1 cellular context compared by ENCODE assay signal in the genomic region with DNA sequence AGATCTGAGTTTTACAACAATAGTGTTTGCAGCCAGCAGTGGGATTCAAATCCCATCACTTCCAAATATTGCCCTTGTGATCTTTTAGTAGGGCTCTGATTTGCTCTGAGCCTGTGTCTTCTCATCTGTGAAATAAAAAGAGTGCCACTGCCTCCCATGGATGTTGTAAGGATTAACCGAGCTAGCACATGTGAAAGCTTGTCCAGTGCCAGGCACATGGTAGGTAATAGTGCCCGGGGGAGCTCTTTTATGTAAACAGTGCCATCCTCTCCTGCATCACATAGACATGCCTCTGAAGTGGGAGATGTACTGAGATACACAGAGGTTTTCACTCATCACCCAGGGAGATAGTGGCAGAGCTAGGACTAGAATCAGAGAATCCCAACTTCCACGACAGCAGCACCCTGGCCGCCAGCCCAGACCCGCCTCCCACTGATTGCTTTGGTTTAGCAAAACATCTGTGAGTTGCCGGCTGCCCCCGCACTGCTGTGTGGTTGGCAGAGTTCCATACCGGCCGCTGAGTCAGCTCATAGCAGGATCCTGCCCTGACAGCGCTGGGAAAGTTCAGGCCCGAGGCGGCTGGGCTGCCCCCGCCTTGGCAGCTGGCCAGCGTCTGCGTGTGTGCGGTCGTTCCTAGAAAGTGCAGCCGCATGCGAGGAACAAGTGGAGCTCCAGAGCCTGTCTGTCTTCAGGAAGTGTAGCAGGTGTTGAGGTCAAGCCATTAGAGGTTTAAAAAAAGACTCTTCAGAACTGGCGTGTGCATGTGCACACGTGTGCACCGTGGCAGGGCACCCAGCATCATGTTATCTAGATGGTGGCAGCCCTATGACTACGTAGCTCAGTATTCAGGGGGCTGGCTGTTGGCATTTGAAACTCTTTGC.
TF ChIP-seq lines count a peak whose summit lies in the region.

No MANE protein-coding gene starts in this region.

TF ChIP-seq in HepG2, 621 proteins besides CTCF, POLR2A, EP300 and RAD21 (continued from another document and continues in another):
- TF ChIP-seq, protein P1, sequence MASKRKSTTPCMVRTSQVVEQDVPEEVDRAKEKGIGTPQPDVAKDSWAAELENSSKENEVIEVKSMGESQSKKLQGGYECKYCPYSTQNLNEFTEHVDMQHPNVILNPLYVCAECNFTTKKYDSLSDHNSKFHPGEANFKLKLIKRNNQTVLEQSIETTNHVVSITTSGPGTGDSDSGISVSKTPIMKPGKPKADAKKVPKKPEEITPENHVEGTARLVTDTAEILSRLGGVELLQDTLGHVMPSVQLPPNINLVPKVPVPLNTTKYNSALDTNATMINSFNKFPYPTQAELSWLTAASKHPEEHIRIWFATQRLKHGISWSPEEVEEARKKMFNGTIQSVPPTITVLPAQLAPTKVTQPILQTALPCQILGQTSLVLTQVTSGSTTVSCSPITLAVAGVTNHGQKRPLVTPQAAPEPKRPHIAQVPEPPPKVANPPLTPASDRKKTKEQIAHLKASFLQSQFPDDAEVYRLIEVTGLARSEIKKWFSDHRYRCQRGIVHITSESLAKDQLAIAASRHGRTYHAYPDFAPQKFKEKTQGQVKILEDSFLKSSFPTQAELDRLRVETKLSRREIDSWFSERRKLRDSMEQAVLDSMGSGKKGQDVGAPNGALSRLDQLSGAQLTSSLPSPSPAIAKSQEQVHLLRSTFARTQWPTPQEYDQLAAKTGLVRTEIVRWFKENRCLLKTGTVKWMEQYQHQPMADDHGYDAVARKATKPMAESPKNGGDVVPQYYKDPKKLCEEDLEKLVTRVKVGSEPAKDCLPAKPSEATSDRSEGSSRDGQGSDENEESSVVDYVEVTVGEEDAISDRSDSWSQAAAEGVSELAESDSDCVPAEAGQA (IDR thresholded peaks at IDR 0.05; ENCODE audit: low read depth): 0 out of 2 replicates have a peak, but pooled peaks have one; percentile 19
- TF ChIP-seq, protein P1 (CRISPR knock-in tag; IDR thresholded peaks at IDR 0.05; ENCODE audit: borderline replicate concordance): no peak
- TF ChIP-seq, protein P2, sequence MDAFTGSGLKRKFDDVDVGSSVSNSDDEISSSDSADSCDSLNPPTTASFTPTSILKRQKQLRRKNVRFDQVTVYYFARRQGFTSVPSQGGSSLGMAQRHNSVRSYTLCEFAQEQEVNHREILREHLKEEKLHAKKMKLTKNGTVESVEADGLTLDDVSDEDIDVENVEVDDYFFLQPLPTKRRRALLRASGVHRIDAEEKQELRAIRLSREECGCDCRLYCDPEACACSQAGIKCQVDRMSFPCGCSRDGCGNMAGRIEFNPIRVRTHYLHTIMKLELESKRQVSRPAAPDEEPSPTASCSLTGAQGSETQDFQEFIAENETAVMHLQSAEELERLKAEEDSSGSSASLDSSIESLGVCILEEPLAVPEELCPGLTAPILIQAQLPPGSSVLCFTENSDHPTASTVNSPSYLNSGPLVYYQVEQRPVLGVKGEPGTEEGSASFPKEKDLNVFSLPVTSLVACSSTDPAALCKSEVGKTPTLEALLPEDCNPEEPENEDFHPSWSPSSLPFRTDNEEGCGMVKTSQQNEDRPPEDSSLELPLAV (CRISPR knock-in tag; conservative IDR thresholded peaks at IDR 0.05; ENCODE audit: low read depth): no peak
- TF ChIP-seq HDAC1 (CRISPR knock-in tag; IDR thresholded peaks at IDR 0.05) (peak; percentile 98), LCORL (IDR thresholded peaks at IDR 0.05) (no peak), LCORL (CRISPR knock-in tag; IDR thresholded peaks at IDR 0.05) (peak; percentile 79; the same call in 1 of the 2 replicates), ZNF562 (CRISPR knock-in tag; IDR thresholded peaks at IDR 0.05; ENCODE audit: borderline replicate concordance) (no peak), ZNF782 (CRISPR knock-in tag; IDR thresholded peaks at IDR 0.05; ENCODE audit: borderline replicate concordance) (0 out of 2 replicates have a peak, but pooled peaks have one; percentile 45), ELF3 (CRISPR knock-in tag; IDR thresholded peaks at IDR 0.05) (peak; percentile 64), CEBPG (CRISPR knock-in tag; IDR thresholded peaks at IDR 0.05) (peak; percentile 41), MEIS1 (CRISPR knock-in tag; IDR thresholded peaks at IDR 0.05; ENCODE audit: borderline replicate concordance) (peak; percentile 85; the same call in 1 of the 2 replicates), ZNF652 (CRISPR knock-in tag; IDR thresholded peaks at IDR 0.05; ENCODE audit: borderline replicate concordance, low read depth) (no peak), SP5 (CRISPR knock-in tag; IDR thresholded peaks at IDR 0.05; ENCODE audit: borderline replicate concordance, low read depth) (peak; percentile 93), ZNF256 (CRISPR knock-in tag; conservative IDR thresholded peaks at IDR 0.05) (no peak), TSC22D2 (CRISPR knock-in tag; IDR thresholded peaks at IDR 0.05; ENCODE audit: borderline replicate concordance) (peak; percentile 57; the same call in 1 of the 2 replicates), ASH2L (IDR thresholded peaks at IDR 0.05; ENCODE audit: insufficient read length, low read depth, low read length) (peak; percentile 64), SALL2 (CRISPR knock-in tag; IDR thresholded peaks at IDR 0.05) (peak; percentile 79; the same call in 1 of the 2 replicates), GATA4 (IDR thresholded peaks at IDR 0.05; ENCODE audit: borderline replicate concordance, low read depth) (0 out of 2 replicates have a peak, but pooled peaks have one; percentile 42), ZNF775 (CRISPR knock-in tag; IDR thresholded peaks at IDR 0.05; ENCODE audit: borderline replicate concordance) (no peak), ZSCAN12 (CRISPR knock-in tag; IDR thresholded peaks at IDR 0.05) (no peak), SRSF4 (IDR thresholded peaks at IDR 0.05; ENCODE audit: low read depth, low read length, poor library complexity, severe bottlenecking) (no peak), THYN1 (CRISPR knock-in tag; IDR thresholded peaks at IDR 0.05; ENCODE audit: borderline replicate concordance, low read depth) (no peak; the same call in 1 of the 2 replicates), KDM1A (CRISPR knock-in tag; IDR thresholded peaks at IDR 0.05) (no peak), MTA3 (CRISPR knock-in tag; IDR thresholded peaks at IDR 0.05) (no peak), HOXA7 (CRISPR knock-in tag; IDR thresholded peaks at IDR 0.05) (no peak), ZBTB1 (CRISPR knock-in tag; IDR thresholded peaks at IDR 0.05; ENCODE audit: borderline replicate concordance) (peak; percentile 84; the same call in 1 of the 2 replicates), ZNF225 (CRISPR knock-in tag; IDR thresholded peaks at IDR 0.05) (no peak), WIZ (CRISPR knock-in tag; IDR thresholded peaks at IDR 0.05) (no peak), HMG20A (CRISPR knock-in tag; IDR thresholded peaks at IDR 0.05; ENCODE audit: borderline replicate concordance) (peak; percentile 93), DNMT1 (CRISPR knock-in tag; IDR thresholded peaks at IDR 0.05) (0 out of 2 replicates have a peak, but pooled peaks have one; percentile 45), SOX6 (IDR thresholded peaks at IDR 0.05) (no peak), SOX6 (CRISPR knock-in tag; IDR thresholded peaks at IDR 0.05) (peak; percentile 90), HNF4G (IDR thresholded peaks at IDR 0.05; ENCODE audit: borderline replicate concordance, low read depth, low read length) (no peak), HNF4G (CRISPR knock-in tag; IDR thresholded peaks at IDR 0.05; ENCODE audit: borderline replicate concordance, low read depth) (no peak), ZNF331 (CRISPR knock-in tag; IDR thresholded peaks at IDR 0.05) (peak; percentile 80)
- TF ChIP-seq, protein P3, sequence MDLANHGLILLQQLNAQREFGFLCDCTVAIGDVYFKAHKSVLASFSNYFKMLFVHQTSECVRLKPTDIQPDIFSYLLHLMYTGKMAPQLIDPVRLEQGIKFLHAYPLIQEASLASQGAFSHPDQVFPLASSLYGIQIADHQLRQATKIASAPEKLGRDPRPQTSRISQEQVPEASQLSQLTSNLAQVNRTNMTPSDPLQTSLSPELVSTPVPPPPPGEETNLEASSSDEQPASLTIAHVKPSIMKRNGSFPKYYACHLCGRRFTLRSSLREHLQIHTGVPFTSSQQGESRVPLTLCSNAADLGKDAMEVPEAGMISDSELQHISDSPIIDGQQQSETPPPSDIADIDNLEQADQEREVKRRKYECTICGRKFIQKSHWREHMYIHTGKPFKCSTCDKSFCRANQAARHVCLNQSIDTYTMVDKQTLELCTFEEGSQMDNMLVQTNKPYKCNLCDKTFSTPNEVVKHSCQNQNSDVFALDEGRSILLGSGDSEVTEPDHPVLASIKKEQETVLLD (CRISPR knock-in tag; IDR thresholded peaks at IDR 0.05; ENCODE audit: low read depth): peak; percentile 60; the same call in 1 of the 2 replicates
- TF ChIP-seq, protein P4, sequence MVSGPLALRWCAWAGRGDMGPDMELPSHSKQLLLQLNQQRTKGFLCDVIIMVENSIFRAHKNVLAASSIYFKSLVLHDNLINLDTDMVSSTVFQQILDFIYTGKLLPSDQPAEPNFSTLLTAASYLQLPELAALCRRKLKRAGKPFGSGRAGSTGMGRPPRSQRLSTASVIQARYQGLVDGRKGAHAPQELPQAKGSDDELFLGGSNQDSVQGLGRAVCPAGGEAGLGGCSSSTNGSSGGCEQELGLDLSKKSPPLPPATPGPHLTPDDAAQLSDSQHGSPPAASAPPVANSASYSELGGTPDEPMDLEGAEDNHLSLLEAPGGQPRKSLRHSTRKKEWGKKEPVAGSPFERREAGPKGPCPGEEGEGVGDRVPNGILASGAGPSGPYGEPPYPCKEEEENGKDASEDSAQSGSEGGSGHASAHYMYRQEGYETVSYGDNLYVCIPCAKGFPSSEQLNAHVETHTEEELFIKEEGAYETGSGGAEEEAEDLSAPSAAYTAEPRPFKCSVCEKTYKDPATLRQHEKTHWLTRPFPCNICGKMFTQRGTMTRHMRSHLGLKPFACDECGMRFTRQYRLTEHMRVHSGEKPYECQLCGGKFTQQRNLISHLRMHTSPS (CRISPR knock-in tag; IDR thresholded peaks at IDR 0.05; ENCODE audit: low read depth): peak; percentile 76
- TF ChIP-seq, protein P5, sequence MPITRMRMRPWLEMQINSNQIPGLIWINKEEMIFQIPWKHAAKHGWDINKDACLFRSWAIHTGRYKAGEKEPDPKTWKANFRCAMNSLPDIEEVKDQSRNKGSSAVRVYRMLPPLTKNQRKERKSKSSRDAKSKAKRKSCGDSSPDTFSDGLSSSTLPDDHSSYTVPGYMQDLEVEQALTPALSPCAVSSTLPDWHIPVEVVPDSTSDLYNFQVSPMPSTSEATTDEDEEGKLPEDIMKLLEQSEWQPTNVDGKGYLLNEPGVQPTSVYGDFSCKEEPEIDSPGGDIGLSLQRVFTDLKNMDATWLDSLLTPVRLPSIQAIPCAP (CRISPR knock-in tag; IDR thresholded peaks at IDR 0.05; ENCODE audit: low read depth): no peak
- TF ChIP-seq, protein P6, sequence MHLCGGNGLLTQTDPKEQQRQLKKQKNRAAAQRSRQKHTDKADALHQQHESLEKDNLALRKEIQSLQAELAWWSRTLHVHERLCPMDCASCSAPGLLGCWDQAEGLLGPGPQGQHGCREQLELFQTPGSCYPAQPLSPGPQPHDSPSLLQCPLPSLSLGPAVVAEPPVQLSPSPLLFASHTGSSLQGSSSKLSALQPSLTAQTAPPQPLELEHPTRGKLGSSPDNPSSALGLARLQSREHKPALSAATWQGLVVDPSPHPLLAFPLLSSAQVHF (CRISPR knock-in tag; IDR thresholded peaks at IDR 0.05): no peak
- TF ChIP-seq, protein P7, sequence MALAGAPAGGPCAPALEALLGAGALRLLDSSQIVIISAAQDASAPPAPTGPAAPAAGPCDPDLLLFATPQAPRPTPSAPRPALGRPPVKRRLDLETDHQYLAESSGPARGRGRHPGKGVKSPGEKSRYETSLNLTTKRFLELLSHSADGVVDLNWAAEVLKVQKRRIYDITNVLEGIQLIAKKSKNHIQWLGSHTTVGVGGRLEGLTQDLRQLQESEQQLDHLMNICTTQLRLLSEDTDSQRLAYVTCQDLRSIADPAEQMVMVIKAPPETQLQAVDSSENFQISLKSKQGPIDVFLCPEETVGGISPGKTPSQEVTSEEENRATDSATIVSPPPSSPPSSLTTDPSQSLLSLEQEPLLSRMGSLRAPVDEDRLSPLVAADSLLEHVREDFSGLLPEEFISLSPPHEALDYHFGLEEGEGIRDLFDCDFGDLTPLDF (CRISPR knock-in tag; IDR thresholded peaks at IDR 0.05): 0 out of 2 replicates have a peak, but pooled peaks have one; percentile 53
- TF ChIP-seq, protein P8, sequence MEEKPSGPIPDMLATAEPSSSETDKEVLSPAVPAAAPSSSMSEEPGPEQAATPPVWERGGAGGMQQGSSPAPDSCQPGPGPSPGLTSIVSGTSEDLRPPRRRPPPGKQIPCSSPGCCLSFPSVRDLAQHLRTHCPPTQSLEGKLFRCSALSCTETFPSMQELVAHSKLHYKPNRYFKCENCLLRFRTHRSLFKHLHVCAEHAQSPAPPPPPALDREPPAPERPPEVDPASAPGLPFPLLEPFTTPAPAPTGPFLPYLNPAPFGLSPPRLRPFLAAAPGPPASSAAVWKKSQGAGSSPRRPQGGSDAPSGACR (CRISPR knock-in tag; IDR thresholded peaks at IDR 0.05): peak; percentile 79; the same call in 1 of the 2 replicates
